Comparison of ENCODE assay signal across 23 cellular contexts in the genomic region with DNA sequence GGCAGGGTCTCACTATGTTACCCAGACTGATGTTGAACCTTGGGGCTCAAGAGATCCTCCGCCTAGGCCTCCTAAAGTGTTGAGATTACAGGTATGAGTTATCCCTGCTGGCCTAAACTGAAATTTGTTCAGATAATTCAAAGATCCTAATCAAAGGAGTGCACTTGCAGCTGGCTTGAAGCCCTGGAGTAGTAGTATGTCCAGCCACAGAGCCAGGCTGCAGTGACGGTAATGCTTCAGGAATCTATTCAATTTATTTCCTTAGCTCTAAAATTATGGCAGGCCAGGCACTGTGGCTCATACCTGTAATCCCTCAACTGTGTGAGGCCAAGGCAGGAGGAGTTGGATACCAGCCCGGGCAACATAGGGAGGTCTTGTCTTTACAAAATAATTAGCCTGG. TPM values are rescaled to one million over a fixed set of nuclear protein-coding genes. Genes with fewer than 3 reads are reported as not detected.
"Had no signal": no experiment of that assay in that cellular context is flagged by ENCODE, and none has a peak within 500 bp of the region (broad histone marks: within the 10 kb centered on the region; RNA-seq: fewer than 3 reads in every experiment).

No MANE protein-coding gene starts in this region.

- H3K9me3 ChIP-seq: breast epithelium, lower lobe of right lung, pancreas, tibial nerve, vagina had no signal

- H3K4me3 ChIP-seq: breast epithelium, lower lobe of right lung, pancreas, skin epidermis, tibial nerve, vagina had no signal

- H3K36me3 ChIP-seq: breast epithelium, lower lobe of right lung, pancreas, tibial nerve, vagina had no signal

- H3K4me1 ChIP-seq: breast epithelium, foreskin keratinocyte, pancreas had no signal

- ATAC-seq: activated T-cell treated with anti-CD3 and anti-CD28 coated beads, Interleukin-2, amount 50 U/mL, for 4 hours; effector memory CD8-positive, alpha-beta T cell; foreskin keratinocyte; left colon; lower lobe of right lung; pancreas; stimulated activated naive B cell treated with anti-CD40 and anti-IgM and Interleukin-4, amounts not matched to agents 10 μg/mL and 1 μg/mL and 100 μg/mL, for 72 hours had no signal

- DNase-seq: activated CD4-positive, alpha-beta memory T cell treated with anti-CD3 and anti-CD28 coated beads, Interleukin-2, amount 10 ng/mL, durations not matched to agents 7 days and 5 days; activated effector memory CD4-positive, alpha-beta T cell treated with Interleukin-2 at 50 U/mL for 16 hours; activated T-cell treated with anti-CD3 and anti-CD28 coated beads, Interleukin-2, amount 50 U/mL, for 4 hours; amygdala; dermis blood vessel endothelial cell; effector memory CD8-positive, alpha-beta T cell; immature natural killer cell; left colon; lower lobe of right lung; midbrain; pancreas; stimulated activated CD4-positive, alpha-beta T cell treated with anti-CD3 and anti-CD28 coated beads, Interleukin-15, amount 100 ng/mL, for 24 hours; stimulated activated CD4-positive, alpha-beta T cell treated with anti-CD3 and anti-CD28 coated beads, Interleukin-4, amount 100 ng/mL, for 1 hour; stimulated activated naive B cell treated with anti-CD40 and anti-IgM and Interleukin-4, amounts not matched to agents 10 μg/mL and 1 μg/mL and 100 μg/mL, for 72 hours; T1000 had no signal

- H3K27ac ChIP-seq: breast epithelium, foreskin keratinocyte, lower lobe of right lung, pancreas, skin epidermis, tibial nerve, vagina, VCaP had no signal

- H3K27me3 ChIP-seq: breast epithelium, foreskin keratinocyte, pancreas, tibial nerve, vagina had no signal

RNA-seq across cellular contexts. Expression of a gene that starts 1.4 kb away (rescaled TPM):
- total RNA-seq: myocyte had no signal

RNA-seq across cellular contexts. Expression of a gene that starts 23.6 kb away (rescaled TPM):
- total RNA-seq: cerebellum, dermis blood vessel endothelial cell, left colon, lower lobe of right lung, myocyte, tibial nerve, vagina had no signal

RNA-seq across cellular contexts. Expression of a gene that starts 30.8 kb away (rescaled TPM):
- total RNA-seq: activated CD4-positive, alpha-beta memory T cell treated with anti-CD3 and anti-CD28 coated beads, Interleukin-2, amount 10 ng/mL, durations not matched to agents 7 days and 5 days; activated T-cell treated with anti-CD3 and anti-CD28 coated beads, Interleukin-2, amount 50 U/mL, for 4 hours; breast epithelium; dermis blood vessel endothelial cell; foreskin keratinocyte; left colon; lower lobe of right lung; myocyte; pancreas; tibial nerve; vagina had no signal

RNA-seq across cellular contexts. Expression of a gene that starts 39.2 kb away (rescaled TPM):
- total RNA-seq: activated CD4-positive, alpha-beta memory T cell treated with anti-CD3 and anti-CD28 coated beads, Interleukin-2, amount 10 ng/mL, durations not matched to agents 7 days and 5 days; activated T-cell treated with anti-CD3 and anti-CD28 coated beads, Interleukin-2, amount 50 U/mL, for 4 hours; breast epithelium; cerebellum; dermis blood vessel endothelial cell; foreskin keratinocyte; left colon; lower lobe of right lung; myocyte; pancreas; tibial nerve; vagina had no signal
